In the genomic region with DNA sequence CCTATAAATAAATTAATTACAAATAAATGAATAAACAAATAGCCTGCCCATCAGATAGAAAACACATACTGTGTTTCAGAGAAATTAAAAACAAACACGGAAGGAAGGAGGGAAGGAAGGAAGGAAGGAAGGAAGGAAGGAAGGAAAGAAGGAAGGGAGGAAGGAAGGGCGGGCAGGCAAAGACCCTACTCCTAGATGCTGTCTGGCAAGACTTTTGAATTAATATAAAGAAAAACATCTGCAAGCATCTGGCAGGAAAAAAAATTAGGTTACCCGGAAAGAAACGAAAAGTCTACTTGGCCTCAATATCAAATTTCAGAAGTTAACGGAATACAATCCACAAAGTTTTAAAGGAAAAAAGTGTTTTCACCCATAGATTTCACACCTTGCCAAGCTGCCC, we compare ENCODE assay signal across 32 cellular contexts. TPM values are rescaled to one million over a fixed set of nuclear protein-coding genes. Genes with fewer than 3 reads are reported as not detected.
"Had no signal": no experiment of that assay in that cellular context is flagged by ENCODE, and none has a peak within 500 bp of the region (broad histone marks: within the 10 kb centered on the region; RNA-seq: fewer than 3 reads in every experiment).

No MANE protein-coding gene starts in this region.

- H3K9me3 Mint-ChIP-seq: activated B cell treated with CpG ODN at 0.5 μM for 24 hours; activated CD4-positive, alpha-beta memory T cell treated with anti-CD3 and anti-CD28 coated beads, Interleukin-2, amount 10 ng/mL, durations not matched to agents 7 days and 5 days; activated CD4-positive, alpha-beta T cell treated with anti-CD3 and anti-CD28 coated beads, Interleukin-2, amount 10 ng/mL, durations not matched to agents 24 days and 14 days; activated naive CD4-positive, alpha-beta T cell treated with anti-CD3 and anti-CD28 coated beads, Interleukin-2, amount 50 U/mL, for 72 hours; activated naive CD8-positive, alpha-beta T cell treated with anti-CD3 and anti-CD28 coated beads for 36 hours; activated T-cell treated with anti-CD3 and anti-CD28 coated beads, Interleukin-2, amount 50 U/mL, for 24 hours; activated T-helper 2 cell treated with anti-CD3 and anti-CD28 coated beads, Interferon-gamma antibody, Interleukin-2, Interleukin-4, amounts not matched to agents 10 μg/mL and 5 μg/mL and 100 μg/mL, durations not matched to agents 14 hours and 24 hours and 36 hours; T-helper 2 cell treated with Interferon-gamma antibody and Interleukin-4, amounts not matched to agents 5 μg/mL and 100 μg/mL, for 36 hours had no signal

- H3K36me3 ChIP-seq: adrenal gland, brain microvascular endothelial cell, breast epithelium had no signal

- H3K27ac ChIP-seq: adrenal gland, body of pancreas, brain microvascular endothelial cell, breast epithelium, VCaP had no signal

- H3K36me3 Mint-ChIP-seq: activated CD8-positive, alpha-beta memory T cell treated with anti-CD3 and anti-CD28 coated beads, Interleukin-2, amount 10 ng/mL, durations not matched to agents 7 days and 5 days; activated naive CD4-positive, alpha-beta T cell treated with anti-CD3 and anti-CD28 coated beads, Interleukin-2, amount 50 U/mL, for 72 hours; activated naive CD8-positive, alpha-beta T cell treated with anti-CD3 and anti-CD28 coated beads for 36 hours had no signal

- ATAC-seq: activated CD8-positive, alpha-beta memory T cell treated with anti-CD3 and anti-CD28 coated beads, Interleukin-2, amount 10 ng/mL, durations not matched to agents 7 days and 5 days; activated CD8-positive, alpha-beta T cell treated with anti-CD3 and anti-CD28 coated beads, Interleukin-2, amount 10 ng/mL, durations not matched to agents 7 days and 5 days; activated naive CD4-positive, alpha-beta T cell treated with anti-CD3 and anti-CD28 coated beads, Interleukin-2, amount 50 U/mL, for 72 hours; body of pancreas had no signal

- H3K27me3 ChIP-seq: adrenal gland, body of pancreas, brain microvascular endothelial cell, breast epithelium had no signal

- H3K4me3 ChIP-seq: adrenal gland, body of pancreas, breast epithelium had no signal

- H3K27ac Mint-ChIP-seq: activated B cell treated with CpG ODN at 0.5 μM for 24 hours; activated CD4-positive, alpha-beta memory T cell treated with anti-CD3 and anti-CD28 coated beads, Interleukin-2, amount 10 ng/mL, durations not matched to agents 7 days and 5 days; activated CD4-positive, alpha-beta T cell treated with anti-CD3 and anti-CD28 coated beads, Interleukin-2, amount 10 ng/mL, durations not matched to agents 24 days and 14 days; activated CD8-positive, alpha-beta memory T cell treated with anti-CD3 and anti-CD28 coated beads, Interleukin-2, amount 10 ng/mL, durations not matched to agents 7 days and 5 days; activated CD8-positive, alpha-beta T cell treated with anti-CD3 and anti-CD28 coated beads, Interleukin-2, amount 10 ng/mL, durations not matched to agents 7 days and 5 days; activated naive CD4-positive, alpha-beta T cell treated with anti-CD3 and anti-CD28 coated beads, Interleukin-2, amount 50 U/mL, for 72 hours; activated naive CD8-positive, alpha-beta T cell treated with anti-CD3 and anti-CD28 coated beads for 36 hours; activated T-cell treated with anti-CD3 and anti-CD28 coated beads, Interleukin-2, amount 50 U/mL, for 24 hours; activated T-helper 2 cell treated with anti-CD3 and anti-CD28 coated beads, Interferon-gamma antibody, Interleukin-2, Interleukin-4, amounts not matched to agents 10 μg/mL and 5 μg/mL and 100 μg/mL, durations not matched to agents 14 hours and 24 hours and 36 hours; T-helper 2 cell treated with Interferon-gamma antibody and Interleukin-4, amounts not matched to agents 5 μg/mL and 100 μg/mL, for 36 hours had no signal

- H3K4me3 Mint-ChIP-seq: activated B cell treated with CpG ODN at 0.5 μM for 24 hours; activated CD4-positive, alpha-beta memory T cell treated with anti-CD3 and anti-CD28 coated beads, Interleukin-2, amount 10 ng/mL, durations not matched to agents 7 days and 5 days; activated CD4-positive, alpha-beta T cell treated with anti-CD3 and anti-CD28 coated beads, Interleukin-2, amount 10 ng/mL, durations not matched to agents 24 days and 14 days; activated CD8-positive, alpha-beta memory T cell treated with anti-CD3 and anti-CD28 coated beads, Interleukin-2, amount 10 ng/mL, durations not matched to agents 7 days and 5 days; activated CD8-positive, alpha-beta T cell treated with anti-CD3 and anti-CD28 coated beads, Interleukin-2, amount 10 ng/mL, durations not matched to agents 7 days and 5 days; activated naive CD8-positive, alpha-beta T cell treated with anti-CD3 and anti-CD28 coated beads for 36 hours; activated T-cell treated with anti-CD3 and anti-CD28 coated beads, Interleukin-2, amount 50 U/mL, for 24 hours; T-helper 2 cell treated with Interferon-gamma antibody and Interleukin-4, amounts not matched to agents 5 μg/mL and 100 μg/mL, for 36 hours had no signal

- H3K9me3 ChIP-seq: adrenal gland, body of pancreas, breast epithelium had no signal

- DNase-seq: activated B cell treated with CpG ODN at 0.5 μM for 24 hours; activated CD4-positive, alpha-beta memory T cell treated with anti-CD3 and anti-CD28 coated beads, Interleukin-2, amount 10 ng/mL, durations not matched to agents 7 days and 5 days; activated CD4-positive, alpha-beta T cell treated with anti-CD3 and anti-CD28 coated beads for 4 hours; activated CD4-positive, alpha-beta T cell treated with anti-CD3 and anti-CD28 coated beads, Interleukin-2, amount 10 ng/mL, durations not matched to agents 24 days and 14 days; activated CD4-positive, alpha-beta T cell treated with anti-CD3 and anti-CD28 coated beads, Interleukin-2, amount 50 U/mL, for 1 hour; activated CD4-positive, alpha-beta T cell treated with anti-CD3 and anti-CD28 coated beads, Interleukin-2, amount 50 U/mL, for 48 hours; activated CD4-positive, CD25-positive, alpha-beta regulatory T cell treated with anti-CD3 and anti-CD28 coated beads, Interleukin-2, amount 50 U/mL, for 72 hours; activated CD8-positive, alpha-beta memory T cell treated with anti-CD3 and anti-CD28 coated beads for 24 hours; activated CD8-positive, alpha-beta memory T cell treated with anti-CD3 and anti-CD28 coated beads, Interleukin-2, amount 10 ng/mL, durations not matched to agents 7 days and 5 days; activated CD8-positive, alpha-beta memory T cell treated with anti-CD3 and anti-CD28 coated beads, Interleukin-2, amount 50 U/mL, for 48 hours; activated CD8-positive, alpha-beta T cell treated with anti-CD3 and anti-CD28 coated beads, Interleukin-2, amount 10 ng/mL, durations not matched to agents 7 days and 5 days; activated effector memory CD4-positive, alpha-beta T cell treated with Interleukin-2 at 50 U/mL for 16 hours; activated gamma-delta T cell; activated naive CD4-positive, alpha-beta T cell treated with anti-CD3 and anti-CD28 coated beads, Interleukin-2, amount 50 U/mL, for 16 hours; activated naive CD4-positive, alpha-beta T cell treated with Interleukin-2 at 50 U/mL for 16 hours; activated naive CD8-positive, alpha-beta T cell treated with anti-CD3 and anti-CD28 coated beads for 36 hours; activated T-cell treated with anti-CD3 and anti-CD28 coated beads, Interleukin-2, amount 50 U/mL, for 24 hours; activated T-cell treated with anti-CD3 and anti-CD28 coated beads, Interleukin-2, amount 50 U/mL, for 48 hours; adrenal gland; amniotic stem cell; aorta; body of pancreas; brain microvascular endothelial cell; central memory CD4-positive, alpha-beta T cell; T-helper 2 cell; T-helper 9 cell had no signal

- H3K4me1 ChIP-seq: adrenal gland, body of pancreas, breast epithelium had no signal

- H3K4me1 Mint-ChIP-seq: activated B cell treated with CpG ODN at 0.5 μM for 24 hours; activated CD4-positive, alpha-beta memory T cell treated with anti-CD3 and anti-CD28 coated beads, Interleukin-2, amount 10 ng/mL, durations not matched to agents 7 days and 5 days; activated CD4-positive, alpha-beta T cell treated with anti-CD3 and anti-CD28 coated beads, Interleukin-2, amount 10 ng/mL, durations not matched to agents 24 days and 14 days; activated CD8-positive, alpha-beta memory T cell treated with anti-CD3 and anti-CD28 coated beads, Interleukin-2, amount 10 ng/mL, durations not matched to agents 7 days and 5 days; activated naive CD8-positive, alpha-beta T cell treated with anti-CD3 and anti-CD28 coated beads for 36 hours had no signal

RNA-seq across cellular contexts. Expression of gene LOXHD1, which starts 49.1 kb away (rescaled TPM):
- total RNA-seq: activated B cell treated with CpG ODN at 0.5 μM for 24 hours; activated CD4-positive, alpha-beta memory T cell treated with anti-CD3 and anti-CD28 coated beads, Interleukin-2, amount 10 ng/mL, durations not matched to agents 7 days and 5 days; activated CD4-positive, alpha-beta T cell treated with anti-CD3 and anti-CD28 coated beads, Interleukin-2, amount 10 ng/mL, durations not matched to agents 24 days and 14 days; activated T-helper 2 cell treated with anti-CD3 and anti-CD28 coated beads, Interferon-gamma antibody, Interleukin-2, Interleukin-4, amounts not matched to agents 10 μg/mL and 5 μg/mL and 100 μg/mL, durations not matched to agents 14 hours and 24 hours and 36 hours; astrocyte had no signal
